ENCODE assay signal across 13 cellular contexts in the genomic region with DNA sequence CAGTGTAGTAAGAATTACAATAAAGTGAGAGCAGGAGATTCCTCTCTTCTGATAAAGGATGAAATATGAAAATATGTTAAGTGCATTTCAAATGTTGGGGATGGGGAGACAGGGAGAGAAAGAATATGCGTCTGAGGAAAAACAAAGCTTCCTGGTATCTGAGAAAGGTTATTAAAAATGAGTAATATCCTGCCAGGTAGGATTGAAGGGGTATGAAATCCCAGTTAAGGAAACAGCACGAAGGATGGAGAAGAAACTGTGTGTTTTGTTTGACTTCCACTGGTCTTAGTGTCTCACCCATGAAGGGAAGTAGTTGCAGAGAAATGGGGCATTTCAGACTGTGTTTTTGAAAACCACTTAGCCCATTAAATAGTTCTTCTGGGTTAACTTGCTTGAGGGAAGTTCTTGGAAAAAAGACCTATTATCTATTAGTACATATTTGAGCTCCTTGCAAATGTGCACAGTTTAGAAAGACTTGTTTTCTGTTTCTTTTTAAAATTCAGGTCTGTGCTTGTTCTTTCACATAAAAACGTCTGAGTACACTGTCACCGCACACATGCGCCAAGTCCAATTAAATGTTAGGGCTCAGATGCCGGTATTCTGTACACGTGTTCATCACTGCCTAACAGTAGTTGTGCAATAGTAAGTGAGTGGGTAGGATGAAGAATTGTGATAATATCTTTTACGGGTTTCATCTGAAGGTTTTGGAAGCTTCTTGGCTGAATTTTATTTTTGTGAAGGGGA.
A peak's percentile ranks its signal among the peaks of the same experiment; 100 is the strongest.
DNase-seq lines count a peak whose midpoint lies in the region; ATAC-seq, FAIRE-seq and TF ChIP-seq lines count a peak whose summit lies in the region.
"Had no signal": no experiment of that assay in that cellular context is flagged by ENCODE, and none has a peak within 500 bp of the region (broad histone marks: within the 10 kb centered on the region; RNA-seq: fewer than 3 reads in every experiment).

No MANE protein-coding gene starts in this region.

- H3K79me2 ChIP-seq in Loucy (ENCODE audit: insufficient read depth, low read length), result no peaks in the 10 kb centered on the region

- peak; percentile 97 for FAIRE-seq in endometrium (lab: Jason Lieb, UNC)

- H3K9me2 ChIP-seq in Loucy (replicated peaks; ENCODE audit: low read depth, low read length), result no peaks in the 10 kb centered on the region

- TF ChIP-seq CTCF in Loucy (conservative IDR thresholded peaks at IDR 0.05; ENCODE audit: low read length), result no peak

- no peaks in the 10 kb centered on the region for H3F3A ChIP-seq in Loucy (ENCODE audit: low read depth)

- no peak overlapping the region for H3K4me3 ChIP-seq in Loucy (ENCODE audit: low read length, poor library complexity, severe bottlenecking)

- H3K9me3 ChIP-seq in Loucy (ENCODE audit: insufficient read depth, low read depth, low read length), result no peaks in the 10 kb centered on the region

- peak overlapping the region; percentile 47 for H2AFZ ChIP-seq in Loucy (ENCODE audit: low read length)

- no peaks in the 10 kb centered on the region for H3K36me3 ChIP-seq in Loucy (ENCODE audit: insufficient read depth, low read length)
- H3K36me3 ChIP-seq: WERI-Rb-1 had no signal

- no peak overlapping the region for H3K9ac ChIP-seq in Loucy (ENCODE audit: low read depth, low read length, poor library complexity, severe bottlenecking)

- H3K4me2 ChIP-seq in Loucy (ENCODE audit: low read depth, low read length, poor library complexity, severe bottlenecking), result no peak overlapping the region

- DNase-seq in left lobe of liver (ENCODE audit: low spot score), result no peak
- no peak for DNase-seq in NCI-H187 treated with DMSO at 0.1 percent for 48 hours (lab: John Stamatoyannopoulos, UW)
- DNase-seq in SW480 (ENCODE audit: low spot score), result no peak
- DNase-seq: activated T-cell treated with anti-CD3 and anti-CD28 coated beads, Interleukin-2, amount 50 U/mL, for 24 hours; cerebellar nuclear complex; natural killer cell; NCI-H2029 treated with DMSO at 0.1 percent for 48 hours; stimulated activated CD4-positive, alpha-beta T cell treated with anti-CD3 and anti-CD28 coated beads, Interleukin-2, amount 100 ng/mL, for 48 hours; WERI-Rb-1 had no signal

- H3K27ac ChIP-seq in temporal lobe (ENCODE audit: low read depth, low read length), result peak overlapping the region; percentile 30
- H3K27ac ChIP-seq: WERI-Rb-1 had no signal

- peaks cover 14% of the 10 kb centered on the region for H3K4me1 ChIP-seq in Loucy (ENCODE audit: insufficient read depth, low read length, poor library complexity, severe bottlenecking)

- ATAC-seq in left lobe of liver (peak; percentile 83), GM21367 (IDR thresholded peaks at IDR 0.05; ENCODE audit: unreplicated experiment) (no peak)
- ATAC-seq: natural killer cell had no signal

- H4K20me1 ChIP-seq in Loucy (ENCODE audit: insufficient read depth, low read length, poor library complexity, severe bottlenecking), result no peaks in the 10 kb centered on the region

- H3K27me3 ChIP-seq in Loucy (ENCODE audit: insufficient read depth, low read length, poor library complexity, severe bottlenecking), result no peaks in the 10 kb centered on the region
